ENCODE assay signal across 1 cellular context in the genomic region with DNA sequence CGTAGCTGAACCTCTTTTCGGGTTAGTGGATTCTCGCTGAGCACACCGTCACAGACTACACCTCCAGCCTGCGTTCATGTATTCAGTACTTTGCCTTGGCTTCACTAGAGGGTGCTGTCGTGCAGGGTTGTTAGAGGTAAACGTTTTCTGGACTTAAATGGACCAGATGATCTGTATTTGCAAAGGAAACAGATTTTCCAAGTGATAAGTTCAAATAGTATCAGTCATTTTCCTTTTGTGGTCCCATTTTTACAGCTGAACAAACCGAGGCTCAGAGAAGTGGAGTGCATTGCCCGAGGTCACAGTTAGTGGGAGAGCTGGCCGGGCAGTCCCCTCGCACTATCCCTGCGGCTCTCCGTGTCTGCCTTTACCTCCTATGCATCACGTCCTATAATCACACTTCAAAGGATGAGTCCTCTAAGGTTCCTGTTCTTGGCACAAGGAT.
TF ChIP-seq lines count a peak whose summit lies in the region.

No MANE protein-coding gene starts in this region.

TF ChIP-seq in SK-N-SH treated with all-trans-retinoic acid at 6 μM for 48 hours, 23 proteins besides CTCF, POLR2A, EP300 and RAD21 (continued from another document):
- TF ChIP-seq, protein P1, sequence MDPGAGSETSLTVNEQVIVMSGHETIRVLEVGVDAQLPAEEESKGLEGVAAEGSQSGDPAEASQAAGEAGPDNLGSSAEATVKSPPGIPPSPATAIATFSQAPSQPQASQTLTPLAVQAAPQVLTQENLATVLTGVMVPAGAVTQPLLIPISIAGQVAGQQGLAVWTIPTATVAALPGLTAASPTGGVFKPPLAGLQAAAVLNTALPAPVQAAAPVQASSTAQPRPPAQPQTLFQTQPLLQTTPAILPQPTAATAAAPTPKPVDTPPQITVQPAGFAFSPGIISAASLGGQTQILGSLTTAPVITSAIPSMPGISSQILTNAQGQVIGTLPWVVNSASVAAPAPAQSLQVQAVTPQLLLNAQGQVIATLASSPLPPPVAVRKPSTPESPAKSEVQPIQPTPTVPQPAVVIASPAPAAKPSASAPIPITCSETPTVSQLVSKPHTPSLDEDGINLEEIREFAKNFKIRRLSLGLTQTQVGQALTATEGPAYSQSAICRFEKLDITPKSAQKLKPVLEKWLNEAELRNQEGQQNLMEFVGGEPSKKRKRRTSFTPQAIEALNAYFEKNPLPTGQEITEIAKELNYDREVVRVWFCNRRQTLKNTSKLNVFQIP (CRISPR knock-in tag; IDR thresholded peaks at IDR 0.05; ENCODE audit: borderline replicate concordance, low read depth), result no peak
